1 cellular context compared by ENCODE assay signal in genomic region chr5:56070795-56071539, GRCh38.
TF ChIP-seq lines count a peak whose summit lies in the region.

No MANE protein-coding gene starts in this region.

TF ChIP-seq in GM12878, 131 proteins besides CTCF, POLR2A, EP300 and RAD21 (continued from another document and continues in another):
- TF ChIP-seq CUX1 (IDR thresholded peaks at IDR 0.05; ENCODE audit: insufficient replicate concordance, low read depth, low read length) (no peak), SUPT20H (IDR thresholded peaks at IDR 0.05; ENCODE audit: borderline replicate concordance, control insufficient read depth, low read depth, low read length) (no peak), SREBF1 (IDR thresholded peaks at IDR 0.05; ENCODE audit: low read length) (0 out of 2 replicates have a peak, but pooled peaks have one; percentile 33), MEF2B (IDR thresholded peaks at IDR 0.05; ENCODE audit: partially characterized antibody, poor library complexity, severe bottlenecking) (no peak), BCL11A (IDR thresholded peaks at IDR 0.05; ENCODE audit: low read depth, low read length) (no peak), CHD1 (IDR thresholded peaks at IDR 0.05; ENCODE audit: low read depth, low read length) (no peak), PRDM15 (CRISPR knock-in tag; IDR thresholded peaks at IDR 0.05) (no peak), RCOR1 (conservative IDR thresholded peaks at IDR 0.05; ENCODE audit: low read depth, low read length) (0 out of 2 replicates have a peak, but pooled peaks have one; percentile 49), ATF2 (IDR thresholded peaks at IDR 0.05; ENCODE audit: low read length) (no peak), NKRF (conservative IDR thresholded peaks at IDR 0.05) (no peak), MAX (IDR thresholded peaks at IDR 0.05; ENCODE audit: low read depth, low read length) (no peak), PKNOX1 (IDR thresholded peaks at IDR 0.05) (no peak), SMAD5 (IDR thresholded peaks at IDR 0.05; ENCODE audit: low read depth) (no peak), NR2F1 (conservative IDR thresholded peaks at IDR 0.05) (0 out of 2 replicates have a peak, but pooled peaks have one; percentile 40), PML (IDR thresholded peaks at IDR 0.05; ENCODE audit: low read length) (no peak), E2F4 (IDR thresholded peaks at IDR 0.05; ENCODE audit: low read depth, low read length) (no peak), IRF5 (IDR thresholded peaks at IDR 0.05; ENCODE audit: borderline replicate concordance) (no peak), ZNF622 (IDR thresholded peaks at IDR 0.05) (no peak), NFXL1 (IDR thresholded peaks at IDR 0.05; ENCODE audit: borderline replicate concordance) (no peak), HDAC6 (IDR thresholded peaks at IDR 0.05; ENCODE audit: unreplicated experiment) (no peak), NBN (IDR thresholded peaks at IDR 0.05) (no peak), PBX3 (IDR thresholded peaks at IDR 0.05; ENCODE audit: insufficient replicate concordance, low read depth, low read length) (no peak), RAD51 (IDR thresholded peaks at IDR 0.05) (peak; percentile 81), CEBPZ (IDR thresholded peaks at IDR 0.05; ENCODE audit: low read depth, low read length) (no peak), CHD2 (IDR thresholded peaks at IDR 0.05; ENCODE audit: borderline replicate concordance, low read depth, low read length) (no peak), ZNF217 (IDR thresholded peaks at IDR 0.05) (peak; percentile 96), JUND (IDR thresholded peaks at IDR 0.05; ENCODE audit: low read depth, low read length) (no peak), JUNB (IDR thresholded peaks at IDR 0.05) (no peak)
